ENCODE assay signal across 19 cellular contexts in the genomic region with DNA sequence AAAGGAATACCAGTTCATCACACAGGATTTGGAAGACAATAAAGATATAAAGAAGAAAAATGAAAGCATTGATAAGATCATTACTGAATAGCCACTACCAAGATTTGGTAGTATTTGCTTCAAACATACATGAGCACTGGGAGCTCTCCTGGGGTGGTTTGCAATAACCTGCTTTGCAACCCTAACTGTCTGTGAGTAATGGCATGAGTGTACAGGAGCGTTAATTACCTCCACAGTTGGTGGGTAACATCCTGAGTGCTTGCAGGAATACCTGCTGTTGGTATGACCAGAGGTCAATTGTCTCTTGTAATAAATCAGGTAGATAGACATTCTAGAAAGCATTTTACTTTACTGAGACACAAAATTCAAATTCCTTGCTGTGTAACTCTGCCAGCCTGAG.
A peak's percentile ranks its signal among the peaks of the same experiment; 100 is the strongest.
DNase-seq lines count a peak whose midpoint lies in the region; ATAC-seq and TF ChIP-seq lines count a peak whose summit lies in the region.
"Had no signal": no experiment of that assay in that cellular context is flagged by ENCODE, and none has a peak within 500 bp of the region (broad histone marks: within the 10 kb centered on the region; RNA-seq: fewer than 3 reads in every experiment).

No MANE protein-coding gene starts in this region.

- ATAC-seq in RWPE2 (ENCODE audit: low read depth) = 0 out of 3 replicates have a peak, but pooled peaks have one; percentile 36
- ATAC-seq: A549 had no signal

- H3K4me3 ChIP-seq in RWPE2 (ENCODE audit: severe bottlenecking) = no peak overlapping the region
- no peak overlapping the region for H3K4me3 ChIP-seq in sigmoid colon
- H3K4me3 ChIP-seq: A549 had no signal

- H3K27me3 ChIP-seq in RWPE2 (ENCODE audit: insufficient read depth, poor library complexity, severe bottlenecking) (no peaks in the 10 kb centered on the region), sigmoid colon (no peaks in the 10 kb centered on the region)

- no peaks in the 10 kb centered on the region for H3K9me3 ChIP-seq in RWPE2 (ENCODE audit: severe bottlenecking)
- H3K9me3 ChIP-seq in sigmoid colon = no peaks in the 10 kb centered on the region
- H3K9me3 ChIP-seq: A549, SK-N-SH had no signal

- 34 to 49% methylated on average over 1 of the region's 1 CpG for WGBS in sigmoid colon, 2 donors

- DNase-seq in NOMO-1 (lab: John Stamatoyannopoulos, UW; ENCODE audit: unreplicated experiment in 2 of 2) = peak; percentile 2 to 26
- no peak for DNase-seq in NOMO-1 treated with dmso at 0.1 percent for 144 hours (lab: John Stamatoyannopoulos, UW; ENCODE audit: unreplicated experiment)
- no peak for DNase-seq in RWPE2 (ENCODE audit: low spot score)
- peak; percentile 62 for DNase-seq in islet precursor cell
- no peak for DNase-seq in activated effector memory CD4-positive, alpha-beta T cell treated with Interleukin-2 at 50 U/mL for 16 hours
- DNase-seq in sigmoid colon = no peak
- no peak for DNase-seq in DMS153 treated with DMSO at 0.1 percent for 48 hours (lab: John Stamatoyannopoulos, UW; ENCODE audit: unreplicated experiment)
- DNase-seq: CD4-positive, alpha-beta T cell; DMS153; MV-4-11; NCI-H187 treated with DMSO at 0.1 percent for 48 hours; NCI-H226; NCI-H524 treated with DMSO at 0.1 percent for 48 hours; NK-92 treated with Interleukin-12 subunit alpha and Interleukin-12 subunit beta, amount 100 ng/mL, for 24 hours; OCI-M1; SHP77; SK-N-SH had no signal

- TF ChIP-seq CTCF in RWPE2 (IDR thresholded peaks at IDR 0.05; ENCODE audit: poor library complexity, severe bottlenecking) (no peak), sigmoid colon (IDR thresholded peaks at IDR 0.05) (no peak)

- H3K4me1 ChIP-seq in RWPE2 (ENCODE audit: insufficient read depth, poor library complexity, severe bottlenecking) (no peaks in the 10 kb centered on the region), sigmoid colon (no peaks in the 10 kb centered on the region)
- H3K4me1 ChIP-seq: A549 had no signal

- H3K36me3 ChIP-seq in RWPE2 (ENCODE audit: low read depth) (no peaks in the 10 kb centered on the region), sigmoid colon (no peaks in the 10 kb centered on the region)

- H3K27ac ChIP-seq in RWPE2 (ENCODE audit: poor library complexity, severe bottlenecking) (no peak overlapping the region), sigmoid colon (no peak overlapping the region)
- H3K27ac ChIP-seq: A549, KMS-11 had no signal

- no peak for TF ChIP-seq POLR2A in sigmoid colon (IDR thresholded peaks at IDR 0.05)

- intact Hi-C loops in sigmoid colon (cut with DNase I) = no loop called here

- no peak for TF ChIP-seq EP300 in sigmoid colon (IDR thresholded peaks at IDR 0.05)

Comparison
In these comparisons a context has a peak if more than half of its experiments do, and no peak if none do; other contexts are left out.
1. DNase-seq: peak in NOMO-1 (2 of 2) and islet precursor cell (single experiment); none in NOMO-1 treated with dmso at 0.1 percent for 144 hours (single experiment), RWPE2 (single experiment), activated effector memory CD4-positive, alpha-beta T cell treated with Interleukin-2 at 50 U/mL for 16 hours (single experiment), sigmoid colon (single experiment) and DMS153 treated with DMSO at 0.1 percent for 48 hours (single experiment).